9 cellular contexts compared by ENCODE assay signal in genomic region chr7:150756858-150757257, GRCh38. TPM values are rescaled to one million over a fixed set of nuclear protein-coding genes. Genes with fewer than 3 reads are reported as not detected.
DNase-seq lines count a peak whose midpoint lies in the region; ATAC-seq and TF ChIP-seq lines count a peak whose summit lies in the region.
"Had no signal": no experiment of that assay in that cellular context is flagged by ENCODE, and none has a peak within 500 bp of the region (broad histone marks: within the 10 kb centered on the region; RNA-seq: fewer than 3 reads in every experiment).

No MANE protein-coding gene starts in this region.

- peak; percentile 44 for DNase-seq in activated naive CD4-positive, alpha-beta T cell treated with anti-CD3 and anti-CD28 coated beads for 36 hours
- no peak for DNase-seq in activated naive CD4-positive, alpha-beta T cell (lab: John Stamatoyannopoulos, UW)
- DNase-seq in PC-3 (peak; percentile 25), esophagus muscularis mucosa (ENCODE audit: extremely low spot score) (no peak), superior temporal gyrus (ENCODE audit: extremely low spot score) (peak; percentile 60), NCI-H128 (lab: John Stamatoyannopoulos, UW; ENCODE audit: unreplicated experiment) (no peak)
- DNase-seq: endodermal cell had no signal

- no peak for TF ChIP-seq POLR2A in esophagus muscularis mucosa (IDR thresholded peaks at IDR 0.05; ENCODE audit: low read depth)

- H3K36me3 Mint-ChIP-seq in activated naive CD4-positive, alpha-beta T cell treated with anti-CD3 and anti-CD28 coated beads for 36 hours (ENCODE audit: low read depth), result no peaks in the 10 kb centered on the region

- BruUV-seq in PC-3 (replicated peaks; lab: Mats Ljungman, UMichigan), result no TSS peak

- no peak overlapping the region for H2AFZ ChIP-seq in PC-3 (ENCODE audit: low read length)

- H3K4me3 ChIP-seq in PC-3 (ENCODE audit: low read length), result no peak overlapping the region
- no peak overlapping the region for H3K4me3 ChIP-seq in esophagus muscularis mucosa

- no peaks in the 10 kb centered on the region for H3K9me3 ChIP-seq in PC-3 (ENCODE audit: low read length)
- H3K9me3 ChIP-seq in esophagus muscularis mucosa, result no peaks in the 10 kb centered on the region

- H3F3A ChIP-seq in PC-3 (ENCODE audit: low read length, unreplicated experiment), result no peaks in the 10 kb centered on the region

- H3K9ac ChIP-seq in PC-3 (ENCODE audit: low read length), result no peak overlapping the region

- no peaks in the 10 kb centered on the region for H3K79me2 ChIP-seq in PC-3 (ENCODE audit: low read length)

- TF ChIP-seq CTCF in PC-3 (conservative IDR thresholded peaks at IDR 0.05; ENCODE audit: low read depth, low read length) (peak; percentile 53), esophagus muscularis mucosa (IDR thresholded peaks at IDR 0.05) (peak; percentile 31 to 43 (median 34))

- H3K27me3 ChIP-seq in PC-3 (ENCODE audit: low read length) (peaks cover 4% of the 10 kb centered on the region; the same call in 1 of the 2 replicates), esophagus muscularis mucosa (no peaks in the 10 kb centered on the region)

- H3K4me3 Mint-ChIP-seq in activated naive CD4-positive, alpha-beta T cell treated with anti-CD3 and anti-CD28 coated beads for 36 hours, result peak overlapping the region; percentile 60
- H3K4me3 Mint-ChIP-seq: endodermal cell had no signal

- intact Hi-C loops in activated naive CD4-positive, alpha-beta T cell treated with anti-CD3 and anti-CD28 coated beads for 36 hours (cut with micrococcal nuclease), result loop anchor here (1.0 to 2.0 kb wide), 6 partner anchors 336 to 470 kb away; partner anchors contain the start of genes REPIN1 and ZNF775
- intact Hi-C loops in PC-3 (cut with micrococcal nuclease) (loop anchor here (2.0 kb wide), 1 partner anchor 308 kb away; no protein-coding TSS in a partner anchor), esophagus muscularis mucosa (cut with DNase I) (loop anchor here (2.0 kb wide), 1 partner anchor 306 kb away; the partner anchor contains the start of gene GIMAP8)

- no peaks in the 10 kb centered on the region for H3K27me3 Mint-ChIP-seq in activated naive CD4-positive, alpha-beta T cell treated with anti-CD3 and anti-CD28 coated beads for 36 hours (ENCODE audit: low read depth)

- peak overlapping the region; percentile 98 for H3K27ac Mint-ChIP-seq in activated naive CD4-positive, alpha-beta T cell treated with anti-CD3 and anti-CD28 coated beads for 36 hours
- H3K27ac Mint-ChIP-seq: endodermal cell had no signal

- no peaks in the 10 kb centered on the region for H3K9me2 ChIP-seq in PC-3 (replicated peaks; ENCODE audit: low read length)

- no peak overlapping the region for H3K27ac ChIP-seq in PC-3 (ENCODE audit: low read length)
- H3K27ac ChIP-seq in esophagus muscularis mucosa (replicated peaks in 1 of 4), result no peak overlapping the region

- H3K36me3 ChIP-seq in PC-3 (ENCODE audit: low read depth, low read length), result no peaks in the 10 kb centered on the region
- no peaks in the 10 kb centered on the region for H3K36me3 ChIP-seq in esophagus muscularis mucosa

- H3K4me2 ChIP-seq in PC-3 (ENCODE audit: low read length), result no peak overlapping the region

- H4K20me1 ChIP-seq in PC-3 (ENCODE audit: low read length), result no peaks in the 10 kb centered on the region

- CTCF ChIA-PET in activated naive CD4-positive, alpha-beta T cell treated with anti-CD3 and anti-CD28 coated beads for 36 hours (lab: Charles Lee), result interaction anchor here (0.6 to 3.6 kb wide), 13 partner anchors 12 to 311 kb away, joined by 3 to 43 read pairs (median 3); partner anchors contain the start of gene GIMAP8
- CTCF ChIA-PET in PC-3 (lab: Charles Lee), result interaction anchor here (0.6 kb wide), 1 partner anchor 302 kb away, joined by 5 read pairs; no protein-coding TSS in a partner anchor

- POLR2A ChIA-PET in PC-3 (lab: Charles Lee; ENCODE audit: unreplicated experiment), result no interaction called here

- no peak for TF ChIP-seq EP300 in esophagus muscularis mucosa (IDR thresholded peaks at IDR 0.05)

- ATAC-seq in PC-3 (no peak), HG02840 (IDR thresholded peaks at IDR 0.05; ENCODE audit: low FRiP score, unreplicated experiment) (no peak), HG02623 (IDR thresholded peaks at IDR 0.05; ENCODE audit: unreplicated experiment) (no peak)

- no peaks in the 10 kb centered on the region for H3K4me1 ChIP-seq in PC-3 (ENCODE audit: insufficient read depth, low read length)
- H3K4me1 ChIP-seq in esophagus muscularis mucosa, result peaks cover 4 to 27% (median 21%) of the 10 kb centered on the region in 4 donors

- WGBS in esophagus muscularis mucosa, result 41% methylated on average over 1 of the region's 1 CpG

- H3K4me1 Mint-ChIP-seq in activated naive CD4-positive, alpha-beta T cell treated with anti-CD3 and anti-CD28 coated beads for 36 hours (ENCODE audit: low read depth), result peaks cover 50% of the 10 kb centered on the region
- H3K4me1 Mint-ChIP-seq: endodermal cell had no signal

- H3K9me3 Mint-ChIP-seq in activated naive CD4-positive, alpha-beta T cell treated with anti-CD3 and anti-CD28 coated beads for 36 hours, result peaks cover 11% of the 10 kb centered on the region

RNA-seq across cellular contexts. Expression of gene GIMAP5, which starts 19.6 kb away (rescaled TPM):
- total RNA-seq in activated naive CD4-positive, alpha-beta T cell treated with anti-CD3 and anti-CD28 coated beads for 36 hours, result 10 to 100 TPM; 32.1 to 32.3 TPM
- not detected in 2 replicates for total RNA-seq in PC-3 (2014; rRNA removed)
- total RNA-seq in esophagus muscularis mucosa, result 10 to 100 TPM; 26.9 to 48.2 (median 28.6) TPM
- total RNA-seq: endodermal cell had no signal

RNA-seq across cellular contexts. Expression of gene GIMAP1, which starts 40.4 kb away (rescaled TPM):
- 1 to 10 TPM; 5.1 to 5.3 TPM for total RNA-seq in activated naive CD4-positive, alpha-beta T cell treated with anti-CD3 and anti-CD28 coated beads for 36 hours
- total RNA-seq in PC-3 (2014; rRNA removed) (not detected in 2 replicates), esophagus muscularis mucosa (10 to 100 TPM in 2 of 4 donors, 1 to 10 TPM in 2; 6.6 to 13.0 (median 8.5) TPM)
- total RNA-seq: endodermal cell had no signal

RNA-seq across cellular contexts. Expression of gene TMEM176B, which starts 43.3 kb away (rescaled TPM):
- not detected for total RNA-seq in activated naive CD4-positive, alpha-beta T cell treated with anti-CD3 and anti-CD28 coated beads for 36 hours
- not detected in 2 replicates for total RNA-seq in PC-3 (2014; rRNA removed)
- 10 to 100 TPM; 19.5 to 58.2 (median 54.1) TPM for total RNA-seq in esophagus muscularis mucosa

RNA-seq across cellular contexts. Expression of gene TMEM176A, which starts 43.7 kb away (rescaled TPM):
- total RNA-seq in activated naive CD4-positive, alpha-beta T cell treated with anti-CD3 and anti-CD28 coated beads for 36 hours, result not detected
- total RNA-seq in PC-3 (2014; rRNA removed) (not detected in 2 replicates), esophagus muscularis mucosa (10 to 100 TPM; 11.6 to 47.7 (median 35.5) TPM)
- total RNA-seq: endodermal cell had no signal

Comparison
In these comparisons a context has a peak if more than half of its experiments do, and no peak if none do; other contexts are left out.
1. DNase-seq: peak in activated naive CD4-positive, alpha-beta T cell treated with anti-CD3 and anti-CD28 coated beads for 36 hours (single experiment), PC-3 (single experiment) and superior temporal gyrus (single experiment); none in activated naive CD4-positive, alpha-beta T cell (0 of 4), esophagus muscularis mucosa (single experiment) and NCI-H128 (single experiment).
2. RNA of gene GIMAP5, which starts 19.6 kb away (total RNA-seq): 32.1 to 32.3 TPM in activated naive CD4-positive, alpha-beta T cell treated with anti-CD3 and anti-CD28 coated beads for 36 hours and 26.9 to 48.2 TPM in esophagus muscularis mucosa; not detected in PC-3; every median in the first group is over 10 times any median in the second.
3. RNA of gene TMEM176B, which starts 43.3 kb away (total RNA-seq): 19.5 to 58.2 TPM in esophagus muscularis mucosa; not detected in activated naive CD4-positive, alpha-beta T cell treated with anti-CD3 and anti-CD28 coated beads for 36 hours and not detected in PC-3; every median in the first group is over 10 times any median in the second.